17 cellular contexts compared by ENCODE assay signal in the genomic region with DNA sequence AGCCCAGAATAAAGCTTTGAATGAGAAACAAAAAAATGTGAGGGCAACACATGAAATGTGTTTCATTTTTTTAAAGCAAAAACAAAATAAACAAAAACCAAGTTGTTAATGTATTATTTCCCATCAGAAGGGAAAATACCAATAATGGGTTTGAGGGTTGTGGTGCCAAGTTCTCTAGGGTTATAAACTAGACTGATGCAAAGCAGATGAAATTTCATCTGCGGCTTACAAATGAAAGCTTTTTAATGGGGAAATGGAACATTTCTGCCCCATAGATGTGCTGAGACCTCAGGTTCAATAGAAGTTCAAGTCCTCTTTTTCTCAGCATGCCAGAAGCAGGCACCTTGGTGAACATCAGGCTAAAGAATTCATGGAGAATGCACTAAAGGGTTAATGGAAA.
DNase-seq lines count a peak whose midpoint lies in the region; TF ChIP-seq lines count a peak whose summit lies in the region.
"Had no signal": no experiment of that assay in that cellular context is flagged by ENCODE, and none has a peak within 500 bp of the region (broad histone marks: within the 10 kb centered on the region; RNA-seq: fewer than 3 reads in every experiment).

No MANE protein-coding gene starts in this region.

- no peaks in the 10 kb centered on the region for H3K79me2 ChIP-seq in Loucy (ENCODE audit: insufficient read depth, low read length)

- no peak overlapping the region for H3K4me2 ChIP-seq in Loucy (ENCODE audit: low read depth, low read length, poor library complexity, severe bottlenecking)
- H3K4me2 ChIP-seq: BLaER1 treated with 17β-estradiol and CSF1 and Interleukin-3, amounts not matched to agents 10 nM and 100 nM had no signal

- H3K9me3 ChIP-seq in Loucy (ENCODE audit: insufficient read depth, low read depth, low read length), result no peaks in the 10 kb centered on the region
- H3K9me3 ChIP-seq in thyroid gland, result no peaks in the 10 kb centered on the region
- no peaks in the 10 kb centered on the region for H3K9me3 ChIP-seq in adrenal gland (replicated peaks in 1 of 3)
- H3K9me3 ChIP-seq: BLaER1 treated with 17β-estradiol and CSF1 and Interleukin-3, amounts not matched to agents 10 nM and 100 nM had no signal

- no peaks in the 10 kb centered on the region for H3K9me3 Mint-ChIP-seq in mesothelial cell of epicardium
- H3K9me3 Mint-ChIP-seq: CD14-positive monocyte; CD4-positive, alpha-beta T cell; CD8-positive, alpha-beta memory T cell had no signal

- H3K27me3 ChIP-seq in BJ (ENCODE audit: control insufficient read depth, insufficient read depth, low read length) (no peaks in the 10 kb centered on the region), Loucy (ENCODE audit: insufficient read depth, low read length, poor library complexity, severe bottlenecking) (no peaks in the 10 kb centered on the region), thyroid gland (no peaks in the 10 kb centered on the region), adrenal gland (peaks cover 4% of the 10 kb centered on the region)
- H3K27me3 ChIP-seq: BLaER1 treated with 17β-estradiol and CSF1 and Interleukin-3, amounts not matched to agents 10 nM and 100 nM had no signal

- peaks cover 18% of the 10 kb centered on the region for H3K27me3 Mint-ChIP-seq in mesothelial cell of epicardium (ENCODE audit: low read depth)

- no peaks in the 10 kb centered on the region for H3K36me3 Mint-ChIP-seq in mesothelial cell of epicardium
- H3K36me3 Mint-ChIP-seq: CD14-positive monocyte; CD8-positive, alpha-beta memory T cell had no signal

- no peaks in the 10 kb centered on the region for H3K4me1 Mint-ChIP-seq in mesothelial cell of epicardium
- H3K4me1 Mint-ChIP-seq: B cell; CD14-positive monocyte; CD8-positive, alpha-beta memory T cell had no signal

- TF ChIP-seq POLR2A in thyroid gland (IDR thresholded peaks at IDR 0.05) (no peak), adrenal gland (IDR thresholded peaks at IDR 0.05) (no peak)

- CTCF ChIA-PET in BJ (lab: Yijun Ruan, JAX), result interaction anchor here (0.9 to 4.0 kb wide), 23 partner anchors 8 to 568 kb away, joined by 3 to 30 read pairs (median 5); partner anchors contain the start of gene SIM1

- no peaks in the 10 kb centered on the region for H3K9me2 ChIP-seq in Loucy (replicated peaks; ENCODE audit: low read depth, low read length)

- DNase-seq in AG10803 (ENCODE audit: low read depth), result peak; percentile 67
- peak; percentile 65 for DNase-seq in BJ (ENCODE audit: low read depth)
- DNase-seq in mesothelial cell of epicardium (ENCODE audit: low spot score in 2 of 2, unreplicated experiment in 2 of 2), result no peak
- DNase-seq in thyroid gland, result no peak
- DNase-seq in adrenal gland, result no peak
- DNase-seq: CD4-positive, alpha-beta T cell; CD8-positive, alpha-beta memory T cell; DMS 273 treated with DMSO at 0.1 percent for 48 hours; DMS79; GF-D8; GOT3; H7; HCEC 1CT had no signal

- H3K9ac ChIP-seq in Loucy (ENCODE audit: low read depth, low read length, poor library complexity, severe bottlenecking), result no peak overlapping the region
- H3K9ac ChIP-seq: BLaER1 treated with 17β-estradiol and CSF1 and Interleukin-3, amounts not matched to agents 10 nM and 100 nM had no signal

- H3K36me3 ChIP-seq in BJ (ENCODE audit: control insufficient read depth, insufficient read depth, low read length) (no peaks in the 10 kb centered on the region), Loucy (ENCODE audit: insufficient read depth, low read length) (no peaks in the 10 kb centered on the region), thyroid gland (no peaks in the 10 kb centered on the region), adrenal gland (replicated peaks in 1 of 2) (no peaks in the 10 kb centered on the region)
- H3K36me3 ChIP-seq: BLaER1 treated with 17β-estradiol and CSF1 and Interleukin-3, amounts not matched to agents 10 nM and 100 nM had no signal

- intact Hi-C loops in thyroid gland (cut with DNase I), result loop anchor here (5.0 to 10.0 kb wide), 2 partner anchors 362 to 549 kb away; no protein-coding TSS in a partner anchor
- intact Hi-C loops in adrenal gland (cut with DNase I), result loop anchor here (5.0 to 10.0 kb wide), 2 partner anchors 362 to 549 kb away; no protein-coding TSS in a partner anchor

- H3F3A ChIP-seq in Loucy (ENCODE audit: low read depth), result no peaks in the 10 kb centered on the region

- POLR2A ChIA-PET in BJ (lab: Charles Lee), result interaction anchor here (0.6 to 0.7 kb wide), 2 partner anchors 19 to 32 kb away, joined by 3 read pairs; no protein-coding TSS in a partner anchor

- H3K27ac Mint-ChIP-seq in mesothelial cell of epicardium, result no peak overlapping the region
- H3K27ac Mint-ChIP-seq: B cell; CD14-positive monocyte; CD4-positive, alpha-beta T cell; CD8-positive, alpha-beta memory T cell had no signal

- TF ChIP-seq CTCF in AG10803 (conservative IDR thresholded peaks at IDR 0.05; ENCODE audit: low read length) (no peak), BJ (IDR thresholded peaks at IDR 0.05; ENCODE audit: insufficient read depth, low read depth, low read length) (no peak), Loucy (conservative IDR thresholded peaks at IDR 0.05; ENCODE audit: low read length) (no peak), mesothelial cell of epicardium (IDR thresholded peaks at IDR 0.05; ENCODE audit: unreplicated experiment) (no peak), thyroid gland (IDR thresholded peaks at IDR 0.05) (no peak), adrenal gland (IDR thresholded peaks at IDR 0.05) (no peak)

- H3K4me3 Mint-ChIP-seq in mesothelial cell of epicardium, result no peak overlapping the region
- H3K4me3 Mint-ChIP-seq: B cell; CD14-positive monocyte; CD4-positive, alpha-beta T cell; CD8-positive, alpha-beta memory T cell had no signal

- H3K4me3 ChIP-seq in AG10803 (ENCODE audit: low read length), result no peak overlapping the region
- H3K4me3 ChIP-seq in BJ (ENCODE audit: low read depth, low read length), result no peak overlapping the region
- H3K4me3 ChIP-seq in Loucy (ENCODE audit: low read length, poor library complexity, severe bottlenecking), result no peak overlapping the region
- no peak overlapping the region for H3K4me3 ChIP-seq in thyroid gland (replicated peaks in 1 of 3)
- no peak overlapping the region for H3K4me3 ChIP-seq in adrenal gland
- H3K4me3 ChIP-seq: BLaER1 treated with 17β-estradiol and CSF1 and Interleukin-3, amounts not matched to agents 10 nM and 100 nM had no signal

- H4K20me1 ChIP-seq in Loucy (ENCODE audit: insufficient read depth, low read length, poor library complexity, severe bottlenecking), result no peaks in the 10 kb centered on the region
- H4K20me1 ChIP-seq: BLaER1 treated with 17β-estradiol and CSF1 and Interleukin-3, amounts not matched to agents 10 nM and 100 nM had no signal

- H3K4me1 ChIP-seq in Loucy (ENCODE audit: insufficient read depth, low read length, poor library complexity, severe bottlenecking), result peaks cover 19% of the 10 kb centered on the region
- no peaks in the 10 kb centered on the region for H3K4me1 ChIP-seq in thyroid gland
- H3K4me1 ChIP-seq in adrenal gland (replicated peaks in 1 of 2), result no peaks in the 10 kb centered on the region
- H3K4me1 ChIP-seq: BLaER1 treated with 17β-estradiol and CSF1 and Interleukin-3, amounts not matched to agents 10 nM and 100 nM had no signal

- 79 to 87% methylated on average over 1 of the region's 1 CpG for WGBS in thyroid gland, 2 donors
- WGBS in adrenal gland, 4 donors, result 56 to 82% (median 69%) methylated on average over 1 of the region's 1 CpG

- H2AFZ ChIP-seq in Loucy (ENCODE audit: low read length), result 0 out of 2 replicates have a peak overlapping the region, but pooled peaks have one; percentile 13

- H3K27ac ChIP-seq in thyroid gland (no peak overlapping the region), adrenal gland (no peak overlapping the region)
- H3K27ac ChIP-seq: BLaER1 treated with 17β-estradiol and CSF1 and Interleukin-3, amounts not matched to agents 10 nM and 100 nM had no signal

Comparison
In these comparisons a context has a peak if more than half of its experiments do, and no peak if none do; other contexts are left out.
1. DNase-seq: peak in AG10803 (single experiment) and BJ (single experiment); none in mesothelial cell of epicardium (0 of 2), thyroid gland (0 of 2) and adrenal gland (0 of 7).